Comparison of ENCODE assay signal across 8 cellular contexts in the genomic region with DNA sequence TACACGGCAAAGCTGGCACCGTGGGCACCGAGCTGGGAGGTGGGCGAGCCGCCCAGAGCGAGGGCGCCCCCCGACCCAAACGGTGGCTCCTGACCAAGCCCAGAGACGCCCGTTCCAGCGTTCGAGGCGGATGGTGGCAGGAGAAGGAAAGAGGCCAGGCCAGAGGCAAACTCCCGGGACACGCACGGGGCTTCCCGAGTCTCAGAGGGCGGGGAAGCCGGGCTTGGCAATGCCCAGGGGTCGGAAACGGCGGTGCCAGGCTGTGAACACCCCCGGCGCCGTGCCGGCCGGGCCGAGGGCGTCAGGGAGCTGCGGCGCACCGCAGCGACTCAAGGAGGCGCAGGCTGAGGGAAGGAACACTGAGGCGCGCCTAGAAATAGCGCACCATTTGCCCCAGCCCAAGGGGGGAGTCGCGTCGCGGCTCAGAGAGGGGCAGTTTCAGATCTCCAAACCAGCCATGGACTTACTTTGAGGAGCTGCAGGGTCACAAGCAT. TPM values are rescaled to one million over a fixed set of nuclear protein-coding genes. Genes with fewer than 3 reads are reported as not detected.
A peak's percentile ranks its signal among the peaks of the same experiment; 100 is the strongest.
DNase-seq lines count a peak whose midpoint lies in the region; ATAC-seq and TF ChIP-seq lines count a peak whose summit lies in the region.

No MANE protein-coding gene starts in this region.

- intact Hi-C loops in activated T-helper 1 cell treated with anti-CD3 and anti-CD28 coated beads, Interleukin-12 subunit alpha, Interleukin-12 subunit beta, Interleukin-2, Interleukin-4 antibody, amounts not matched to agents 30 ng/mL and 10 ng/mL and 1 ng/mL, durations not matched to agents 14 hours and 24 hours and 36 hours (cut with micrococcal nuclease), result loop anchor here (5.0 to 10.0 kb wide), 3 partner anchors 108 to 310 kb away; a partner anchor contains a TSS
- intact Hi-C loops in left ventricle myocardium inferior (cut with micrococcal nuclease), result no loop called here

- peaks cover 48% of the 10 kb centered on the region for H3K4me1 Mint-ChIP-seq in activated T-helper 1 cell treated with anti-CD3 and anti-CD28 coated beads, Interleukin-12 subunit alpha, Interleukin-12 subunit beta, Interleukin-2, Interleukin-4 antibody, amounts not matched to agents 30 ng/mL and 10 ng/mL and 1 ng/mL, durations not matched to agents 14 hours and 24 hours and 36 hours (ENCODE audit: low read depth)

- no peak overlapping the region for H3K27ac Mint-ChIP-seq in activated T-helper 1 cell treated with anti-CD3 and anti-CD28 coated beads, Interleukin-12 subunit alpha, Interleukin-12 subunit beta, Interleukin-2, Interleukin-4 antibody, amounts not matched to agents 30 ng/mL and 10 ng/mL and 1 ng/mL, durations not matched to agents 14 hours and 24 hours and 36 hours

- peaks cover 75% of the 10 kb centered on the region for H3K4me1 ChIP-seq in left ventricle myocardium inferior

- H3K27ac ChIP-seq in left ventricle myocardium inferior (replicated peaks) (peak overlapping the region; percentile 98), skin epidermis (peak overlapping the region; percentile 42 to 90 (median 72))

- ATAC-seq in GM19455 (IDR thresholded peaks at IDR 0.05; ENCODE audit: unreplicated experiment) (peak; percentile 44), HG03469 (IDR thresholded peaks at IDR 0.05; ENCODE audit: unreplicated experiment) (peak; percentile 23)

- peaks cover 21% of the 10 kb centered on the region for H3K27me3 ChIP-seq in left ventricle myocardium inferior (ENCODE audit: low read depth)

- H3K4me3 ChIP-seq in left ventricle myocardium inferior, result peak overlapping the region; percentile 96
- peak overlapping the region; percentile 51 to 72 (median 58) for H3K4me3 ChIP-seq in skin epidermis

- peaks cover 43% of the 10 kb centered on the region for H3K27me3 Mint-ChIP-seq in activated T-helper 1 cell treated with anti-CD3 and anti-CD28 coated beads, Interleukin-12 subunit alpha, Interleukin-12 subunit beta, Interleukin-2, Interleukin-4 antibody, amounts not matched to agents 30 ng/mL and 10 ng/mL and 1 ng/mL, durations not matched to agents 14 hours and 24 hours and 36 hours (ENCODE audit: insufficient read depth)

- TF ChIP-seq CTCF in left ventricle myocardium inferior (IDR thresholded peaks at IDR 0.05; ENCODE audit: borderline replicate concordance), result peak; percentile 31

- H3K36me3 Mint-ChIP-seq in activated T-helper 1 cell treated with anti-CD3 and anti-CD28 coated beads, Interleukin-12 subunit alpha, Interleukin-12 subunit beta, Interleukin-2, Interleukin-4 antibody, amounts not matched to agents 30 ng/mL and 10 ng/mL and 1 ng/mL, durations not matched to agents 14 hours and 24 hours and 36 hours (ENCODE audit: low read depth), result no peaks in the 10 kb centered on the region

- peak overlapping the region; percentile 93 for H3K4me3 Mint-ChIP-seq in activated T-helper 1 cell treated with anti-CD3 and anti-CD28 coated beads, Interleukin-12 subunit alpha, Interleukin-12 subunit beta, Interleukin-2, Interleukin-4 antibody, amounts not matched to agents 30 ng/mL and 10 ng/mL and 1 ng/mL, durations not matched to agents 14 hours and 24 hours and 36 hours

- no peaks in the 10 kb centered on the region for H3K9me3 Mint-ChIP-seq in activated T-helper 1 cell treated with anti-CD3 and anti-CD28 coated beads, Interleukin-12 subunit alpha, Interleukin-12 subunit beta, Interleukin-2, Interleukin-4 antibody, amounts not matched to agents 30 ng/mL and 10 ng/mL and 1 ng/mL, durations not matched to agents 14 hours and 24 hours and 36 hours

- no peaks in the 10 kb centered on the region for H3K9me3 ChIP-seq in left ventricle myocardium inferior (replicated peaks)

- DNase-seq in DMS53 (lab: John Stamatoyannopoulos, UW) (peak; percentile 77), left ventricle myocardium inferior (peak; percentile 22), NCI-H187 treated with DMSO at 0.1 percent for 48 hours (lab: John Stamatoyannopoulos, UW) (no peak), HuH-7 (ENCODE audit: low spot score) (no peak)
- DNase-seq in activated T-helper 1 cell treated with anti-CD3 and anti-CD28 coated beads, Interleukin-12 subunit alpha, Interleukin-12 subunit beta, Interleukin-2, Interleukin-4 antibody, amounts not matched to agents 30 ng/mL and 10 ng/mL and 1 ng/mL, durations not matched to agents 14 hours and 24 hours and 36 hours (ENCODE audit: low spot score), result no peak

- no peaks in the 10 kb centered on the region for H3K36me3 ChIP-seq in left ventricle myocardium inferior

RNA-seq across cellular contexts. Expression of a gene that starts 0.4 kb away (rescaled TPM):
- total RNA-seq in activated T-helper 1 cell treated with anti-CD3 and anti-CD28 coated beads, Interleukin-12 subunit alpha, Interleukin-12 subunit beta, Interleukin-2, Interleukin-4 antibody, amounts not matched to agents 30 ng/mL and 10 ng/mL and 1 ng/mL, durations not matched to agents 14 hours and 24 hours and 36 hours, result 1.7 and 2.4 TPM in 2 replicates
- 10.2 TPM for total RNA-seq in left ventricle myocardium inferior

Comparison
In these comparisons a context has a peak if more than half of its experiments do, and no peak if none do; other contexts are left out.
1. DNase-seq: peak in DMS53 (single experiment) and left ventricle myocardium inferior (single experiment); none in activated T-helper 1 cell treated with anti-CD3 and anti-CD28 coated beads, Interleukin-12 subunit alpha, Interleukin-12 subunit beta, Interleukin-2, Interleukin-4 antibody, amounts not matched to agents 30 ng/mL and 10 ng/mL and 1 ng/mL, durations not matched to agents 14 hours and 24 hours and 36 hours (single experiment), NCI-H187 treated with DMSO at 0.1 percent for 48 hours (single experiment) and HuH-7 (single experiment).